In the genomic region with DNA sequence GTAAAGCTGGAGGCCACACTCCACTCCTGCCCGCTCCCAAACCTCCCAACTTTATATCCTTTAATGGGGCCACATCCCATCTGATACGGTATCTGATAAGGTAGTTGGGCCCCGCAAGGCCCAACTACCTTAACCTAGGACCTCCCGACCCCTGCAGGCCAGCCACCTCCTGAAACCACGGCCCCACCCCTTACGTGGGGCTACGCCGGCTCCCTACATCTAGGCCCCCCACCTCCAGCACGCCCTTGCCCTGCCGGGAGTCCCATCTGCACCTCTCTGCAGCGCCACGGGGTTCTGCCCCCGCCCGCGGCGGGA, we compare ENCODE assay signal across 8 cellular contexts. TPM values are rescaled to one million over a fixed set of nuclear protein-coding genes. Genes with fewer than 3 reads are reported as not detected.
DNase-seq lines count a peak whose midpoint lies in the region; ATAC-seq and TF ChIP-seq lines count a peak whose summit lies in the region.

No MANE protein-coding gene starts in this region.

- no peak overlapping the region for H3K27ac Mint-ChIP-seq in activated naive CD8-positive, alpha-beta T cell treated with anti-CD3 and anti-CD28 coated beads, Interleukin-2, amount 50 U/mL, for 24 hours

- H3K27me3 ChIP-seq in GM06990 (replicated peaks; ENCODE audit: control insufficient read depth, insufficient read depth, low read length) = no peaks in the 10 kb centered on the region
- H3K27me3 ChIP-seq in lung (ENCODE audit: control insufficient read depth, insufficient read depth) = no peaks in the 10 kb centered on the region
- H3K27me3 ChIP-seq in aorta (ENCODE audit: control insufficient read depth in 1 of 2, insufficient read depth in 2 of 2, low read length in 1 of 2) = no peaks in the 10 kb centered on the region

- H3K4me1 ChIP-seq in lung (ENCODE audit: control insufficient read depth in 2 of 2, insufficient read depth in 2 of 2, low read length in 2 of 2) (peaks cover 0 to 15% of the 10 kb centered on the region in 2 donors), aorta (ENCODE audit: control insufficient read depth in 1 of 2, insufficient read depth in 2 of 2, low read length in 2 of 2) (no peaks in the 10 kb centered on the region)

- H3K4me3 ChIP-seq in GM06990 (replicated peaks; ENCODE audit: low read depth, low read length) (peak overlapping the region; percentile 74), lung (peak overlapping the region; percentile 56), aorta (ENCODE audit: low read length in 2 of 2) (peak overlapping the region; percentile 29 to 32)

- no peaks in the 10 kb centered on the region for H3K9me3 ChIP-seq in lung (ENCODE audit: control insufficient read depth in 2 of 2, insufficient read depth in 1 of 2, low read length in 1 of 2)
- H3K9me3 ChIP-seq in aorta (ENCODE audit: control insufficient read depth, low read length) = no peaks in the 10 kb centered on the region

- H3K27ac ChIP-seq in lung (ENCODE audit: low read depth in 1 of 2, low read length in 1 of 2) (peak overlapping the region; percentile 34 to 81), aorta (ENCODE audit: low read depth in 1 of 2, low read length in 2 of 2) (peak overlapping the region in 1 of 2 donors; percentile 52)

- H3K36me3 Mint-ChIP-seq in activated naive CD8-positive, alpha-beta T cell treated with anti-CD3 and anti-CD28 coated beads, Interleukin-2, amount 50 U/mL, for 24 hours (ENCODE audit: low read depth) = peaks cover 36% of the 10 kb centered on the region

- peaks cover 22% of the 10 kb centered on the region for H3K36me3 ChIP-seq in GM06990 (ENCODE audit: control insufficient read depth, insufficient read depth, low read length)
- peaks cover 3 to 32% of the 10 kb centered on the region in 2 donors for H3K36me3 ChIP-seq in lung (ENCODE audit: control insufficient read depth in 2 of 2, insufficient read depth in 2 of 2, low read length in 2 of 2)
- peaks cover 2 to 5% of the 10 kb centered on the region in 2 donors for H3K36me3 ChIP-seq in aorta (ENCODE audit: control insufficient read depth in 1 of 2, insufficient read depth in 2 of 2, low read length in 1 of 2)

- DNase-seq in GM06990 (ENCODE audit: extremely low read depth, insufficient read length) (no peak), lung (ENCODE audit: low spot score) (no peak), aorta (no peak), NCI-H2196 (lab: John Stamatoyannopoulos, UW; ENCODE audit: unreplicated experiment) (no peak), SIG-M5 treated with dmso at 0.1 percent for 504 hours (lab: John Stamatoyannopoulos, UW; ENCODE audit: unreplicated experiment) (no peak), NCI-H1436 (lab: John Stamatoyannopoulos, UW) (no peak)
- no peak for DNase-seq in activated naive CD8-positive, alpha-beta T cell treated with anti-CD3 and anti-CD28 coated beads, Interleukin-2, amount 50 U/mL, for 24 hours

- H3K9me3 Mint-ChIP-seq in activated naive CD8-positive, alpha-beta T cell treated with anti-CD3 and anti-CD28 coated beads, Interleukin-2, amount 50 U/mL, for 24 hours = no peaks in the 10 kb centered on the region

- TF ChIP-seq CTCF in GM06990 (IDR thresholded peaks at IDR 0.05; ENCODE audit: insufficient read depth, low read length, poor library complexity, severe bottlenecking) (no peak), lung (IDR thresholded peaks at IDR 0.05; ENCODE audit: control extremely low read depth, extremely low read depth) (no peak)

- ATAC-seq in HG02885 (IDR thresholded peaks at IDR 0.05; ENCODE audit: poor library complexity, unreplicated experiment) (peak; percentile 14), lung (ENCODE audit: insufficient read depth, low FRiP score) (no peak), aorta (ENCODE audit: low FRiP score) (no peak)
- peak; percentile 13 for ATAC-seq in activated naive CD8-positive, alpha-beta T cell treated with anti-CD3 and anti-CD28 coated beads, Interleukin-2, amount 50 U/mL, for 24 hours

- no peaks in the 10 kb centered on the region for H3K27me3 Mint-ChIP-seq in activated naive CD8-positive, alpha-beta T cell treated with anti-CD3 and anti-CD28 coated beads, Interleukin-2, amount 50 U/mL, for 24 hours

- H3K4me1 Mint-ChIP-seq in activated naive CD8-positive, alpha-beta T cell treated with anti-CD3 and anti-CD28 coated beads, Interleukin-2, amount 50 U/mL, for 24 hours = peaks cover 49% of the 10 kb centered on the region

- 5 to 6% methylated on average over 16 of the region's 16 CpGs for WGBS in lung, 2 donors
- 2 to 5% methylated on average over 10 to 16 of the region's 16 CpGs for WGBS in aorta, 2 donors

- intact Hi-C loops in aorta (cut with DNase I) = loop anchor here in 1 of 2 donors (10.0 kb wide), 1 partner anchor 405 kb away; the partner anchor contains the start of gene CAPNS1

- peak overlapping the region; percentile 97 for H3K4me3 Mint-ChIP-seq in activated naive CD8-positive, alpha-beta T cell treated with anti-CD3 and anti-CD28 coated beads, Interleukin-2, amount 50 U/mL, for 24 hours

RNA-seq across cellular contexts. Expression of gene IGFLR1, which starts 2.2 kb away (rescaled TPM):
- total RNA-seq in lung (10 to 100 TPM in 1 of 2 donors, 1 to 10 TPM in 1; 3.8 to 32.3 TPM), aorta (10 to 100 TPM in 1 of 2 donors, 1 to 10 TPM in 1; 8.1 to 14.9 TPM)
- polyA plus RNA-seq in lung (10 to 100 TPM; 19.6 to 72.5 TPM), aorta (10 to 100 TPM in 1 of 2 donors, 1 to 10 TPM in 1; 5.1 to 10.9 TPM)

RNA-seq across cellular contexts. Expression of gene U2AF1L4, which starts 5.2 kb away (rescaled TPM):
- 10 to 100 TPM; 14.0 to 21.6 TPM for total RNA-seq in lung
- 10 to 100 TPM; 13.0 to 25.5 TPM for polyA plus RNA-seq in lung
- total RNA-seq in aorta = 10 to 100 TPM; 14.8 to 22.0 TPM
- 10 to 100 TPM; 24.7 to 70.4 TPM for polyA plus RNA-seq in aorta

RNA-seq across cellular contexts. Expression of gene PSENEN, which starts 5.4 kb away (rescaled TPM):
- total RNA-seq in lung (100 to 1,000 TPM in 1 of 2 donors, 10 to 100 TPM in 1; 36.8 to 129 TPM), aorta (10 to 100 TPM; 32.9 to 37.0 TPM)
- polyA plus RNA-seq in lung (100 to 1,000 TPM in 1 of 2 donors, 10 to 100 TPM in 1; 84.2 to 196 TPM), aorta (10 to 100 TPM; 32.4 to 59.2 TPM)

RNA-seq across cellular contexts. Expression of gene LIN37, which starts 8.3 kb away (rescaled TPM):
- 10 to 100 TPM in 1 of 2 donors, 1 to 10 TPM in 1; 4.4 to 11.4 TPM for total RNA-seq in lung
- 10 to 100 TPM; 16.2 TPM for polyA plus RNA-seq in lung
- 10 to 100 TPM; 10.6 to 13.3 TPM for total RNA-seq in aorta
- 10 to 100 TPM; 13.1 to 91.2 TPM for polyA plus RNA-seq in aorta

RNA-seq across cellular contexts. Expression of gene HSPB6, which starts 16.8 kb away (rescaled TPM):
- total RNA-seq in lung (10 to 100 TPM; 13.2 to 44.8 TPM), aorta (100 to 1,000 TPM; 148 to 152 TPM)
- polyA plus RNA-seq in lung (10 to 100 TPM; 22.5 to 26.4 TPM), aorta (100 to 1,000 TPM in 1 of 2 donors, 10 to 100 TPM in 1; 73.9 to 131 TPM)

Comparison
In these comparisons a context has a peak if more than half of its experiments do, and no peak if none do; other contexts are left out.
1. ATAC-seq: peak in HG02885 (single experiment) and activated naive CD8-positive, alpha-beta T cell treated with anti-CD3 and anti-CD28 coated beads, Interleukin-2, amount 50 U/mL, for 24 hours (single experiment); none in lung (single experiment) and aorta (single experiment).
2. Peak in every context shown above with its lines, with median percentiles within 50 percentile points of each other: H3K4me3 ChIP-seq.